In the genomic region with DNA sequence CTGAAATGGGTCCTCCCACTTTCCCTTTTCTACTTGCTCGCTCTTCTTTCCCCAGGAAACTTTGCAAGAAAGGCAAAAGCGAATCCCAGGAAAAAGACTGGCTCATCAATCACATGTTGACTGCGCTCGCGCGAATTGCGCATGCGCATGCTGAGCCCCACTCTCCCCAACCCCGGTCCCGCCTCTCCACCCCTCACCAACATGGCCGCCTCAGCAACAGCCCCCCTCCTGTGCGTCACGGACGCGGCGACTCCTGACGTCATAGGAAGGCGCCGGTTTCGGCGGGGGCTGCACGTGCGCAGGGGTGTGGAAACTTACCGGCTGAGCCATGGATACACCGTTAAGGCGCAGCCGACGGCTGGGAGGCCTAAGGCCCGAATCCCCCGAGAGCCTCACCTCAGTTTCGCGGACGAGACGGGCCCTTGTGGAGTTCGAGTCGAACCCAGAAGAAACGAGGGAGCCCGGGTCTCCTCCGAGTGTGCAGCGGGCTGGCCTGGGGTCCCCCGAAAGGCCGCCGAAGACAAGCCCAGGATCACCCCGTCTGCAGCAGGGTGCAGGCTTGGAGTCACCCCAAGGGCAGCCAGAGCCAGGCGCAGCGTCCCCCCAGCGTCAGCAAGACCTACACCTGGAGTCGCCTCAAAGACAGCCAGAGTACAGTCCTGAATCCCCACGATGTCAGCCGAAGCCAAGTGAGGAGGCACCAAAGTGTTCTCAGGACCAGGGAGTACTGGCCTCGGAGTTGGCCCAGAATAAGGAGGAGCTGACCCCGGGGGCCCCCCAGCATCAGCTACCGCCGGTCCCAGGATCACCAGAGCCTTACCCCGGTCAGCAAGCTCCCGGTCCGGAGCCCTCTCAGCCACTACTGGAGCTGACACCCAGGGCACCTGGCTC, we compare ENCODE assay signal across 8 cellular contexts. TPM values are rescaled to one million over a fixed set of nuclear protein-coding genes. Genes with fewer than 3 reads are reported as not detected.
A peak's percentile ranks its signal among the peaks of the same experiment; 100 is the strongest.
DNase-seq lines count a peak whose midpoint lies in the region; ATAC-seq lines count a peak whose summit lies in the region.

Gene CCDC86 (plus strand): TSS at position 317 of the 891 bp plus-strand sequence. CDS start 12 bp downstream, at position 329.

- H3K27me3 ChIP-seq in CD8-positive, alpha-beta memory T cell (ENCODE audit: insufficient read depth, low read length, poor library complexity, severe bottlenecking), result no peaks in the 10 kb centered on the region
- no peaks in the 10 kb centered on the region for H3K27me3 ChIP-seq in effector memory CD4-positive, alpha-beta T cell (replicated peaks; ENCODE audit: control insufficient read depth, insufficient read depth, low read length, poor library complexity, severe bottlenecking)

- H3K27me3 Mint-ChIP-seq in CD8-positive, alpha-beta memory T cell, result peaks cover 0 to 3% of the 10 kb centered on the region in 2 donors

- peaks cover 0 to 13% (median 0%) of the 10 kb centered on the region in 3 donors for H3K36me3 Mint-ChIP-seq in CD8-positive, alpha-beta memory T cell

- peak within 1 kb of the TSS; percentile 80 to 95 (median 89) for H3K4me3 Mint-ChIP-seq in CD8-positive, alpha-beta memory T cell

- H3K4me1 ChIP-seq in CD8-positive, alpha-beta memory T cell (ENCODE audit: insufficient read depth, low read length), result peaks cover 37% of the 10 kb centered on the region
- H3K4me1 ChIP-seq in effector memory CD4-positive, alpha-beta T cell (ENCODE audit: control insufficient read depth, insufficient read depth, low read length, poor library complexity, severe bottlenecking), result peaks cover 22% of the 10 kb centered on the region

- H3K4me3 ChIP-seq in CD8-positive, alpha-beta memory T cell (ENCODE audit: low read length), result peak within 1 kb of the TSS; percentile 95
- peak within 1 kb of the TSS; percentile 80 for H3K4me3 ChIP-seq in effector memory CD4-positive, alpha-beta T cell (ENCODE audit: insufficient read depth, low read depth, low read length, poor library complexity, severe bottlenecking)

- no peaks in the 10 kb centered on the region for H3K9me3 ChIP-seq in CD8-positive, alpha-beta memory T cell (ENCODE audit: low read length)
- H3K9me3 ChIP-seq in effector memory CD4-positive, alpha-beta T cell (ENCODE audit: control insufficient read depth, low read length), result no peaks in the 10 kb centered on the region

- ATAC-seq in GM19455 (IDR thresholded peaks at IDR 0.05; ENCODE audit: unreplicated experiment), result peak; percentile 75

- peak within 1 kb of the TSS; percentile 92 to 98 (median 96) for H3K27ac Mint-ChIP-seq in CD8-positive, alpha-beta memory T cell

- CTCF ChIA-PET in CD8-positive, alpha-beta memory T cell (lab: Charles Lee), result interaction anchor here (1.0 to 4.1 kb wide), 2 partner anchors 11 to 26 kb away, joined by 4 to 20 read pairs; no protein-coding TSS in a partner anchor

- no peaks in the 10 kb centered on the region for H3K36me3 ChIP-seq in CD8-positive, alpha-beta memory T cell (ENCODE audit: insufficient read depth, low read length)
- H3K36me3 ChIP-seq in effector memory CD4-positive, alpha-beta T cell (ENCODE audit: control insufficient read depth, insufficient read depth, low read length), result no peaks in the 10 kb centered on the region

- no peaks in the 10 kb centered on the region for H3K9me3 Mint-ChIP-seq in CD8-positive, alpha-beta memory T cell

- peaks cover 45 to 55% (median 54%) of the 10 kb centered on the region in 3 donors for H3K4me1 Mint-ChIP-seq in CD8-positive, alpha-beta memory T cell

- peak within 1 kb of the TSS; percentile 83 for H3K27ac ChIP-seq in CD8-positive, alpha-beta memory T cell (ENCODE audit: low read depth, low read length)
- peak within 1 kb of the TSS; percentile 70 for H3K27ac ChIP-seq in effector memory CD4-positive, alpha-beta T cell (ENCODE audit: insufficient read depth, low read length, poor library complexity, severe bottlenecking)

- DNase-seq in CD8-positive, alpha-beta memory T cell, result peak; percentile 96 to 99 (median 98)
- DNase-seq in HPDE6-E6E7 (ENCODE audit: extremely low spot score), result peak; percentile 100
- DNase-seq in NOMO-1 (lab: John Stamatoyannopoulos, UW; ENCODE audit: unreplicated experiment in 2 of 2), result peak; percentile 85 to 91
- peak; percentile 97 to 98 for DNase-seq in activated CD8-positive, alpha-beta memory T cell treated with anti-CD3 and anti-CD28 coated beads for 4 hours (ENCODE audit: low read depth in 2 of 2)
- peak; percentile 96 to 97 (median 97) for DNase-seq in effector memory CD4-positive, alpha-beta T cell
- peak; percentile 97 to 98 for DNase-seq in lung microvascular endothelial cell (ENCODE audit: low read depth in 2 of 2)
- peak; percentile 97 to 99 (median 99) for DNase-seq in stimulated activated CD4-positive, alpha-beta T cell treated with anti-CD3 and anti-CD28 coated beads, TNF-alpha, amount 100 ng/mL, for 4 hours (ENCODE audit: low read depth in 3 of 3)

- POLR2A ChIA-PET in CD8-positive, alpha-beta memory T cell (lab: Charles Lee), result interaction anchor here (0.8 kb wide), 1 partner anchor 64 kb away, joined by 3 read pairs; the partner anchor contains the start of gene PRPF19

RNA-seq across cellular contexts. Expression of gene CCDC86, which starts in this region (rescaled TPM):
- total RNA-seq in CD8-positive, alpha-beta memory T cell, result 100 to 1,000 TPM; 122 to 124 TPM
- 21.8 TPM for polyA plus RNA-seq in CD8-positive, alpha-beta memory T cell
- total RNA-seq in lung microvascular endothelial cell, result 10.1 and 11.6 TPM in 2 replicates

Comparison
In these comparisons a context has a peak if more than half of its experiments do, and no peak if none do; other contexts are left out.
1. Peak in every context shown above with its lines: DNase-seq, ATAC-seq, H3K4me3 ChIP-seq and H3K27ac ChIP-seq.